Comparison of ENCODE assay signal across 8 cellular contexts in genomic region chr16:84511180-84511800, GRCh38. TPM values are rescaled to one million over a fixed set of nuclear protein-coding genes. Genes with fewer than 3 reads are reported as not detected.
DNase-seq lines count a peak whose midpoint lies in the region; ATAC-seq, FAIRE-seq and TF ChIP-seq lines count a peak whose summit lies in the region.

No MANE protein-coding gene starts in this region.

- BruUV-seq in mammary epithelial cell (replicated peaks; lab: Mats Ljungman, UMichigan) = no TSS peak

- peaks cover 4% of the 10 kb centered on the region for H3K4me1 ChIP-seq in mammary epithelial cell (ENCODE audit: insufficient read depth, low read length)

- CTCF ChIA-PET in mammary epithelial cell (lab: Charles Lee; ENCODE audit: low non-redundant PET) = interaction anchor here (1.5 kb wide), 1 partner anchor 108 kb away, joined by 13 read pairs; no protein-coding TSS in a partner anchor

- H3K4me2 ChIP-seq in mammary epithelial cell (ENCODE audit: insufficient read depth, low read depth, low read length) = peak overlapping the region; percentile 60

- H3K36me3 ChIP-seq in H7 (replicated peaks; ENCODE audit: control insufficient read depth, insufficient read depth, low read length) = no peaks in the 10 kb centered on the region
- no peaks in the 10 kb centered on the region for H3K36me3 ChIP-seq in mammary epithelial cell (ENCODE audit: insufficient read depth, low read length)

- 18% methylated on average over 18 of the region's 21 CpGs for WGBS in mammary epithelial cell (ENCODE audit: low coverage, missing lambda C conversion rate)

- H3K27ac ChIP-seq in mammary epithelial cell (ENCODE audit: insufficient read depth, low read depth, low read length) = no peak overlapping the region

- H3K79me2 ChIP-seq in mammary epithelial cell (ENCODE audit: insufficient read depth, low read length) = no peaks in the 10 kb centered on the region

- no peaks in the 10 kb centered on the region for H3K9me3 ChIP-seq in mammary epithelial cell (replicated peaks; ENCODE audit: insufficient read depth, low read length)

- peak; percentile 83 for DNase-seq in AG08395 (ENCODE audit: low spot score)
- DNase-seq in H7 = peak; percentile 86
- DNase-seq in NCI-H2227 treated with DMSO at 0.1 percent for 48 hours (lab: John Stamatoyannopoulos, UW) = peak; percentile 88
- peak; percentile 66 for DNase-seq in activated CD4-positive, CD25-positive, alpha-beta regulatory T cell treated with anti-CD3 and anti-CD28 coated beads, Interleukin-2, amount 50 U/mL, for 16 hours (ENCODE audit: low read depth, low spot score)
- peak; percentile 72 for DNase-seq in mammary epithelial cell
- DNase-seq in stimulated activated CD4-positive, alpha-beta T cell treated with anti-CD3 and anti-CD28 coated beads, Interleukin-15, amount 100 ng/mL, for 24 hours = peak; percentile 87

- H3K27me3 ChIP-seq in H7 (ENCODE audit: control insufficient read depth, insufficient read depth, low read length) (no peaks in the 10 kb centered on the region), mammary epithelial cell (ENCODE audit: insufficient read depth, low read length) (no peaks in the 10 kb centered on the region)

- no peaks in the 10 kb centered on the region for H4K20me1 ChIP-seq in mammary epithelial cell (ENCODE audit: insufficient read depth, low read length)

- dilution Hi-C loops in mammary epithelial cell (cut with HindIII; ENCODE audit: low sequenced_read_pairs) = no loop called here

- intact Hi-C loops in mammary epithelial cell (cut with micrococcal nuclease) = loop anchor here (1.0 kb wide), 3 partner anchors 111 to 459 kb away; no protein-coding TSS in a partner anchor

- in situ Hi-C loops in mammary epithelial cell (cut with MboI; ENCODE audit: low sequenced_read_pairs in 2 of 2) = loop anchor here (5.0 to 25.0 kb wide), 5 partner anchors 111 to 476 kb away; no protein-coding TSS in a partner anchor

- TF ChIP-seq CTCF in mammary epithelial cell (conservative IDR thresholded peaks at IDR 0.05 in 1 of 2, IDR thresholded peaks at IDR 0.05 in 1 of 2; ENCODE audit: extremely low read depth in 1 of 2, insufficient read depth in 1 of 2, low read depth in 1 of 2, low read length in 2 of 2) = peak; percentile 90 to 94

- H2AFZ ChIP-seq in mammary epithelial cell (ENCODE audit: low read depth, low read length) = peak overlapping the region; percentile 90

- ATAC-seq in HG03521 (IDR thresholded peaks at IDR 0.05; ENCODE audit: unreplicated experiment) = no peak

- H3K9ac ChIP-seq in mammary epithelial cell (ENCODE audit: insufficient read depth, low read length) = no peak overlapping the region

- H3K4me3 ChIP-seq in H7 (ENCODE audit: insufficient read depth, low read depth, low read length) (no peak overlapping the region), mammary epithelial cell (replicated peaks in 1 of 3; ENCODE audit: insufficient read depth in 1 of 3, low read depth in 2 of 3, low read length in 3 of 3) (no peak overlapping the region)

- peak; percentile 38 for FAIRE-seq in islet of Langerhans (lab: Jason Lieb, UNC)

RNA-seq across cellular contexts. Expression of gene MEAK7, which starts 6.8 kb away (rescaled TPM):
- 9.2 and 11.6 TPM in 2 replicates for total RNA-seq in H7 (2014; rRNA removed; shearing (Covaris generic))
- 100 to 1,000 TPM in 1 of 2 donors, 10 to 100 TPM in 1; 73.5 to 107 TPM for total RNA-seq in mammary epithelial cell
- 67.1 TPM for polyA plus RNA-seq in mammary epithelial cell
- 84.8 TPM for polyA minus RNA-seq in mammary epithelial cell
